1 cellular context compared by ENCODE assay signal in genomic region chr17:55441544-55441943, GRCh38.
TF ChIP-seq lines count a peak whose summit lies in the region.

No MANE protein-coding gene starts in this region.

TF ChIP-seq in GM12878, 131 proteins besides CTCF, POLR2A, EP300 and RAD21:
- no peak for TF ChIP-seq SPI1 (IDR thresholded peaks at IDR 0.05; ENCODE audit: borderline replicate concordance, insufficient read depth, low read depth, low read length)
- TF ChIP-seq PKNOX1 (IDR thresholded peaks at IDR 0.05), result peak; percentile 91
- TF ChIP-seq PBX3 (IDR thresholded peaks at IDR 0.05; ENCODE audit: insufficient replicate concordance, low read depth, low read length), result peak; percentile 52
- TF ChIP-seq RUNX3 (IDR thresholded peaks at IDR 0.05; ENCODE audit: low read length), result peak; percentile 58
- TF ChIP-seq CUX1 (IDR thresholded peaks at IDR 0.05; ENCODE audit: insufficient replicate concordance, low read depth, low read length), result no peak
